ENCODE assay signal across 8 cellular contexts in genomic region chr1:116151739-116152576, GRCh38. TPM values are rescaled to one million over a fixed set of nuclear protein-coding genes. Genes with fewer than 3 reads are reported as not detected.
DNase-seq lines count a peak whose midpoint lies in the region; ATAC-seq lines count a peak whose summit lies in the region.

No MANE protein-coding gene starts in this region.

- DNase-seq in ACHN (peak; percentile 71), NCI-H2171 (lab: John Stamatoyannopoulos, UW) (peak; percentile 73), cerebellum (ENCODE audit: low spot score) (peak; percentile 89), kidney tubule cell (ENCODE audit: low spot score) (peak; percentile 82)
- DNase-seq in activated CD4-positive, CD25-positive, alpha-beta regulatory T cell treated with anti-CD3 and anti-CD28 coated beads, Interleukin-2, amount 50 U/mL, for 16 hours (ENCODE audit: low read depth, low spot score): peak; percentile 46
- peak; percentile 70 to 75 for DNase-seq in stimulated activated CD4-positive, alpha-beta T cell treated with anti-CD3 and anti-CD28 coated beads, Interleukin-1b, Interleukin-23, amount 100 ng/mL, for 4 hours (ENCODE audit: low read depth in 2 of 2)

- in situ Hi-C loops in ACHN (cut with HindIII; ENCODE audit: low pct_ligation_motif_present, low pct_unique_long_range_greater_than_20kb, low sequenced_read_pairs): no loop called here

- ATAC-seq in GM18520 (IDR thresholded peaks at IDR 0.05; ENCODE audit: unreplicated experiment) (peak; percentile 89), HG03066 (IDR thresholded peaks at IDR 0.05; ENCODE audit: low read depth, unreplicated experiment) (peak; percentile 86)

RNA-seq across cellular contexts. Expression of gene MAB21L3, which starts 40.8 kb away (rescaled TPM):
- 0.36 TPM for total RNA-seq in cerebellum

Comparison
In these comparisons a context has a peak if more than half of its experiments do, and no peak if none do; other contexts are left out.
1. Peak in every context shown above with its lines: DNase-seq and ATAC-seq.